9 cellular contexts compared by ENCODE assay signal in genomic region chr19:47158367-47158791, GRCh38. TPM values are rescaled to one million over a fixed set of nuclear protein-coding genes. Genes with fewer than 3 reads are reported as not detected.
DNase-seq lines count a peak whose midpoint lies in the region; ATAC-seq, FAIRE-seq and TF ChIP-seq lines count a peak whose summit lies in the region.
"Had no signal": no experiment of that assay in that cellular context is flagged by ENCODE, and none has a peak within 500 bp of the region (broad histone marks: within the 10 kb centered on the region; RNA-seq: fewer than 3 reads in every experiment).

No MANE protein-coding gene starts in this region.

- peak overlapping the region; percentile 41 for H3K27ac ChIP-seq in KOPT-K1 (ENCODE audit: low read depth, low read length, poor library complexity, severe bottlenecking)
- H3K27ac ChIP-seq in angular gyrus (ENCODE audit: low read depth, low read length) = peak overlapping the region; percentile 70
- H3K27ac ChIP-seq in stomach = peak overlapping the region; percentile 25 to 84 (median 76)
- peak overlapping the region in 1 of 2 donors; percentile 36 for H3K27ac ChIP-seq in ovary

- H3K4me1 ChIP-seq in stomach (peaks cover 40 to 79% (median 53%) of the 10 kb centered on the region in 4 donors), ovary (ENCODE audit: insufficient read depth) (peaks cover 9% of the 10 kb centered on the region)

- intact Hi-C loops in left colon (cut with DNase I, micrococcal nuclease) = no loop called here
- intact Hi-C loops in stomach (cut with DNase I; ENCODE audit: low total_unique reads) = loop anchor here (10.0 kb wide), 1 partner anchor 46 kb away; no protein-coding TSS in a partner anchor
- intact Hi-C loops in ovary (cut with DNase I) = loop anchor here in 1 of 4 donors (5.0 kb wide), 1 partner anchor 34 kb away; no protein-coding TSS in a partner anchor

- H3K27me3 ChIP-seq in stomach (no peaks in the 10 kb centered on the region), ovary (no peaks in the 10 kb centered on the region)

- WGBS in stomach, 5 donors = 32 to 50% (median 39%) methylated on average over 8 of the region's 8 CpGs
- 61 to 69% (median 66%) methylated on average over 8 of the region's 8 CpGs for WGBS in ovary, 3 donors

- no peak for TF ChIP-seq EP300 in stomach (IDR thresholded peaks at IDR 0.05)
- no peak for TF ChIP-seq EP300 in ovary (IDR thresholded peaks at IDR 0.05)

- H3K36me3 ChIP-seq in KOPT-K1 (ENCODE audit: insufficient read depth, low read length) = peaks cover 99% of the 10 kb centered on the region
- peaks cover 12 to 73% (median 45%) of the 10 kb centered on the region in 4 donors for H3K36me3 ChIP-seq in stomach
- no peaks in the 10 kb centered on the region for H3K36me3 ChIP-seq in ovary

- H3K4me3 ChIP-seq in stomach (peak overlapping the region in 2 of 4 donors; percentile 4 to 17), ovary (no peak overlapping the region)

- TF ChIP-seq POLR2A in stomach (IDR thresholded peaks at IDR 0.05) (no peak), ovary (IDR thresholded peaks at IDR 0.05) (no peak), GM12892 (IDR thresholded peaks at IDR 0.05; ENCODE audit: low read depth, low read length) (no peak)

- TF ChIP-seq CTCF in stomach (IDR thresholded peaks at IDR 0.05) (no peak), ovary (IDR thresholded peaks at IDR 0.05) (no peak)

- no peak for FAIRE-seq in GM12892 (lab: Jason Lieb, UNC)
- FAIRE-seq: frontal cortex had no signal

- H3K9me3 ChIP-seq in KOPT-K1 (ENCODE audit: insufficient read depth, low read length, poor library complexity, severe bottlenecking) (no peaks in the 10 kb centered on the region), stomach (no peaks in the 10 kb centered on the region), ovary (no peaks in the 10 kb centered on the region)

- ATAC-seq in left colon = peak; percentile 23
- no peak for ATAC-seq in HG03196 (IDR thresholded peaks at IDR 0.05; ENCODE audit: unreplicated experiment)

- no peak for DNase-seq in left colon
- no peak for DNase-seq in stomach
- DNase-seq in islet precursor cell = no peak
- DNase-seq in ovary = no peak
- no peak for DNase-seq in GM12892 (ENCODE audit: insufficient read length)

RNA-seq across cellular contexts. Expression of gene SAE1, which starts 27.7 kb away (rescaled TPM):
- 10 to 100 TPM; 58.4 to 60.7 TPM for total RNA-seq in left colon
- total RNA-seq in stomach = 100 to 1,000 TPM in 1 of 5 donors, 10 to 100 TPM in 4; 16.2 to 373 (median 38.7) TPM
- polyA plus RNA-seq in stomach = 10 to 100 TPM; 37.8 to 53.9 (median 48.4) TPM
- 10 to 100 TPM; 25.5 to 64.8 (median 55.6) TPM for total RNA-seq in ovary
- polyA plus RNA-seq in ovary = 100 to 1,000 TPM in 1 of 2 donors, 10 to 100 TPM in 1; 47.4 to 138 TPM
- polyA plus RNA-seq in GM12892 (2012; ENCODE audit: missing spikeins) = 109 TPM

RNA-seq across cellular contexts. Expression of gene ZC3H4, which starts 44.8 kb away (rescaled TPM):
- total RNA-seq in left colon (10 to 100 TPM; 45.8 to 47.0 TPM), stomach (10 to 100 TPM; 14.7 to 78.5 (median 38.8) TPM), ovary (10 to 100 TPM; 10.7 to 58.2 (median 50.0) TPM)
- polyA plus RNA-seq in stomach (1 to 10 TPM; 4.7 to 8.5 (median 5.7) TPM), ovary (10 to 100 TPM; 18.5 to 38.8 TPM)
- polyA plus RNA-seq in GM12892 (2012; ENCODE audit: missing spikeins) = 26.0 TPM
